Comparison of ENCODE assay signal across 19 cellular contexts in the genomic region with DNA sequence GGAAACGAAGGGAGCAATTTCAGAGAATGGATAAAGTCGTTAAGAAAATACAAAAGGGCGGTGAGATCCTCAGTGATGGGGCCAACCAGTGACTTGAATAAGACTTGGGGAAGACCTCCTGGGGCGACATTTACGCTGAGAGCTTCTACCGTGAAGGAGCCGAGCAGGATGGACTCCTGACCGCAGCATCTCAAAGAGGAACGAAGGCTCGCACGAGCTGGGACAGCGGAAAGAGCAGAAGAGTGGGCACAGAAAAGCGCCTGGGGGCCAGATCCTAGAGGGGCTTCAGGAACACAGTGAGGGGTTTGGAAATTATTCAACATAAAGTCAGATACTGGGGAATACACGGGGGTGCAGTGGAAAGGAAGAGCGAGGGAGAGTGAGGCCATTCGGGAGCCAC. TPM values are rescaled to one million over a fixed set of nuclear protein-coding genes. Genes with fewer than 3 reads are reported as not detected.
DNase-seq lines count a peak whose midpoint lies in the region; ATAC-seq and TF ChIP-seq lines count a peak whose summit lies in the region.
"Had no signal": no experiment of that assay in that cellular context is flagged by ENCODE, and none has a peak within 500 bp of the region (broad histone marks: within the 10 kb centered on the region; RNA-seq: fewer than 3 reads in every experiment).

No MANE protein-coding gene starts in this region.

- TF ChIP-seq POLR2A in body of pancreas (IDR thresholded peaks at IDR 0.05), result no peak

- ATAC-seq in Right ventricle myocardium superior (ENCODE audit: poor library complexity) (no peak), Right ventricle myocardium inferior (no peak), Panc1 (no peak), body of pancreas (no peak), GM18870 (IDR thresholded peaks at IDR 0.05; ENCODE audit: unreplicated experiment) (no peak)

- CTCF ChIA-PET in Panc1 (lab: Charles Lee), result no interaction called here

- intact Hi-C loops in Right ventricle myocardium superior (cut with DNase I) (no loop called here), Right ventricle myocardium inferior (cut with DNase I) (no loop called here), Panc1 (cut with micrococcal nuclease; ENCODE audit: unreplicated experiment) (no loop called here), body of pancreas (cut with DNase I) (no loop called here)

- peak overlapping the region; percentile 49 for H3K4me3 Mint-ChIP-seq in endothelial cell (ENCODE audit: unreplicated experiment)
- H3K4me3 Mint-ChIP-seq: IgD-negative memory B cell had no signal

- DNase-seq in Right ventricle myocardium superior (peak; percentile 18), Right ventricle myocardium inferior (ENCODE audit: missing footprints) (no peak), Panc1 (ENCODE audit: low read depth, low spot score) (no peak), endothelial cell (ENCODE audit: low spot score) (no peak), COLO668 (lab: John Stamatoyannopoulos, UW; ENCODE audit: unreplicated experiment) (no peak), body of pancreas (no peak)
- DNase-seq: 8988T, ACHN, GOT3, MM.1S, NCI-H2081, NCI-H2227 treated with DMSO at 0.1 percent for 48 hours, NCI-H69, SK-N-SH had no signal

- H3K4me1 Mint-ChIP-seq in endothelial cell (ENCODE audit: unreplicated experiment), result peaks cover 17% of the 10 kb centered on the region

- in situ Hi-C loops in Panc1 (cut with HindIII; ENCODE audit: low pct_unique_long_range_greater_than_20kb, low sequenced_read_pairs), result no loop called here

- peaks cover 19% of the 10 kb centered on the region for H3K36me3 Mint-ChIP-seq in endothelial cell (ENCODE audit: low read depth, unreplicated experiment)

- H3K27ac Mint-ChIP-seq in endothelial cell (ENCODE audit: unreplicated experiment), result peak overlapping the region; percentile 13

- H3K4me3 ChIP-seq in Panc1 (ENCODE audit: low read depth in 2 of 2, low read length in 2 of 2) (no peak overlapping the region), body of pancreas (no peak overlapping the region)

- H3K36me3 ChIP-seq in Panc1 (ENCODE audit: control insufficient read depth, insufficient read depth, low read length) (no peaks in the 10 kb centered on the region), body of pancreas (replicated peaks in 1 of 2; ENCODE audit: insufficient read depth in 1 of 2, low read depth in 2 of 2) (no peaks in the 10 kb centered on the region)

- TSS peak; percentile 7 for BruUV-seq in Panc1 (replicated peaks; lab: Mats Ljungman, UMichigan)

- H3K27ac ChIP-seq in Panc1 (ENCODE audit: low read length) (no peak overlapping the region), body of pancreas (no peak overlapping the region)
- H3K27ac ChIP-seq: KMS-11 had no signal

- H3K9me3 ChIP-seq in Panc1 (ENCODE audit: control insufficient read depth, insufficient read depth, low read depth, low read length) (peaks cover 11% of the 10 kb centered on the region; the same call in 1 of the 2 replicates), body of pancreas (peaks cover 0 to 10% (median 0%) of the 10 kb centered on the region in 3 donors)

- no peaks in the 10 kb centered on the region for H3K27me3 ChIP-seq in Panc1 (ENCODE audit: control insufficient read depth, insufficient read depth, low read length)
- no peaks in the 10 kb centered on the region for H3K27me3 ChIP-seq in body of pancreas

- POLR2A ChIA-PET in Panc1 (lab: Charles Lee), result no interaction called here

- WGBS in body of pancreas, 2 donors, result 91 to 95% methylated on average over 16 of the region's 16 CpGs

- H3K9me3 Mint-ChIP-seq in endothelial cell (ENCODE audit: unreplicated experiment), result no peaks in the 10 kb centered on the region

- peaks cover 3% of the 10 kb centered on the region for H3K27me3 Mint-ChIP-seq in endothelial cell (ENCODE audit: unreplicated experiment)
- H3K27me3 Mint-ChIP-seq: IgD-negative memory B cell had no signal

- no peaks in the 10 kb centered on the region for H3K4me1 ChIP-seq in Panc1 (ENCODE audit: control insufficient read depth, insufficient read depth, low read length)
- H3K4me1 ChIP-seq in body of pancreas, result no peaks in the 10 kb centered on the region

- TF ChIP-seq CTCF in Panc1 (IDR thresholded peaks at IDR 0.05) (no peak), endothelial cell (IDR thresholded peaks at IDR 0.05; ENCODE audit: unreplicated experiment) (no peak), body of pancreas (IDR thresholded peaks at IDR 0.05) (no peak)

RNA-seq across cellular contexts. Expression of a gene that starts 17.5 kb away (rescaled TPM):
- total RNA-seq in Right ventricle myocardium superior (0.13 TPM), Right ventricle myocardium inferior (not detected), Panc1 (2021; ENCODE audit: unreplicated experiment) (not detected), endothelial cell (ENCODE audit: unreplicated experiment) (0.31 TPM), body of pancreas (not detected)
- polyA plus RNA-seq in Panc1 (2012; ENCODE audit: insufficient read length), result not detected
- total RNA-seq: NCI-H460 had no signal
- polyA plus RNA-seq: BJ, IgD-negative memory B cell, SK-N-SH had no signal
